Comparison of ENCODE assay signal across 23 cellular contexts in the genomic region with DNA sequence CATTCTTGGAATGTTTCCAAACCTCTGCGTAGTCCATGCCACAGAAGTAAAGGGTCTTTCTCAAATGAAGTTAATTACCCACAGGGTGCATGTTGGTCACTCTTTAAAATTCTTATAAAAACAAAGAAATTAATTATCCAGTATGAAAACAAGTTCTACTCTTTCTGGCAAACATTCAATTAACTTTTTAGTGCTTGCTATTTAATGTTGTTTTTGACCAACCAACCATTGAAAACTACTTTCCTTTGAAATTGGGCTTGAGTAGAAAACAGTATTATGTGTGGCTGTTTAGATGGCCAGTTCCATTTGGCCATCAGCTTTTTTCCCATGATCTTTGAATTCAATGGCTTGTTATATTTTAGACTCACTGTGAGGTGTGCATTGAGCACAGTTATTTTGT.
DNase-seq lines count a peak whose midpoint lies in the region; TF ChIP-seq lines count a peak whose summit lies in the region.
"Had no signal": no experiment of that assay in that cellular context is flagged by ENCODE, and none has a peak within 500 bp of the region (broad histone marks: within the 10 kb centered on the region; RNA-seq: fewer than 3 reads in every experiment).

No MANE protein-coding gene starts in this region.

- peaks cover 9% of the 10 kb centered on the region for H3K4me1 ChIP-seq in neural progenitor cell
- H3K4me1 ChIP-seq: BLaER1 had no signal

- no peaks in the 10 kb centered on the region for H3K36me3 ChIP-seq in neural progenitor cell
- H3K36me3 ChIP-seq: BE2C had no signal

- no peaks in the 10 kb centered on the region for H3F3A ChIP-seq in neural progenitor cell (ENCODE audit: low read depth)

- H3K4me3 ChIP-seq in neural progenitor cell = no peak overlapping the region
- H3K4me3 ChIP-seq: BLaER1, GM12878 had no signal

- TF ChIP-seq CTCF in neural progenitor cell (IDR thresholded peaks at IDR 0.05) = no peak

- no peak overlapping the region for H3K27ac Mint-ChIP-seq in neural progenitor cell
- H3K27ac Mint-ChIP-seq: CD14-positive monocyte; CD4-positive, alpha-beta memory T cell had no signal

- no peaks in the 10 kb centered on the region for H3K27me3 ChIP-seq in neural progenitor cell
- H3K27me3 ChIP-seq: BE2C, BLaER1 had no signal

- H3K9ac ChIP-seq in neural progenitor cell = no peak overlapping the region
- H3K9ac ChIP-seq: BLaER1 had no signal

- H3K4me1 Mint-ChIP-seq in neural progenitor cell = no peaks in the 10 kb centered on the region
- H3K4me1 Mint-ChIP-seq: CD14-positive monocyte had no signal

- peak; percentile 11 for DNase-seq in kidney glomerular epithelial cell (lab: John Stamatoyannopoulos, UW)
- no peak for DNase-seq in neural progenitor cell (ENCODE audit: low spot score)
- DNase-seq in HEK293T (ENCODE audit: extremely low spot score) = no peak
- DNase-seq in middle frontal gyrus (ENCODE audit: extremely low spot score, low spot score) = no peak
- DNase-seq in activated CD4-positive, alpha-beta T cell treated with anti-CD3 and anti-CD28 coated beads for 4 hours = no peak
- DNase-seq: 8988T; ACHN; BE2C; C1 segment of cervical spinal cord; CD4-positive, alpha-beta memory T cell; CD4-positive, CD25-positive, alpha-beta regulatory T cell; CD8-positive, alpha-beta memory T cell; COR-L47; DMS 273 treated with DMSO at 0.1 percent for 48 hours; DMS153; DMS53; DMS79; DND-41; EL; GDM1 had no signal

- H3K36me3 Mint-ChIP-seq in neural progenitor cell = peaks cover 13% of the 10 kb centered on the region

- no peak overlapping the region for H3K4me3 Mint-ChIP-seq in neural progenitor cell
- H3K4me3 Mint-ChIP-seq: CD14-positive monocyte; CD4-positive, alpha-beta memory T cell; CD4-positive, CD25-positive, alpha-beta regulatory T cell; CD8-positive, alpha-beta memory T cell had no signal

- H3K27me3 Mint-ChIP-seq in neural progenitor cell (ENCODE audit: insufficient read depth, low read depth) = peaks cover 2% of the 10 kb centered on the region
- H3K27me3 Mint-ChIP-seq: CD4-positive, alpha-beta memory T cell; CD4-positive, CD25-positive, alpha-beta regulatory T cell; CD8-positive, alpha-beta memory T cell had no signal

- no peaks in the 10 kb centered on the region for H3K9me3 ChIP-seq in neural progenitor cell (ENCODE audit: low read depth)
- H3K9me3 ChIP-seq: BE2C had no signal

- no peak overlapping the region for H2AFZ ChIP-seq in neural progenitor cell (replicated peaks)

- H3K27ac ChIP-seq in neural progenitor cell = no peak overlapping the region
- H3K27ac ChIP-seq: BLaER1 had no signal

- POLR2A ChIA-PET in HEK293T (lab: Yijun Ruan, JAX) = no interaction called here

- H3K79me2 ChIP-seq in neural progenitor cell (ENCODE audit: low read depth) = no peaks in the 10 kb centered on the region

- H3K4me2 ChIP-seq in neural progenitor cell = peak overlapping the region; percentile 14
- H3K4me2 ChIP-seq: BLaER1 had no signal

- CTCF ChIA-PET in HEK293T (lab: Yijun Ruan, JAX) = no interaction called here

- H4K20me1 ChIP-seq in neural progenitor cell (ENCODE audit: low read depth) = no peaks in the 10 kb centered on the region

- no peaks in the 10 kb centered on the region for H3K9me3 Mint-ChIP-seq in neural progenitor cell
- H3K9me3 Mint-ChIP-seq: CD4-positive, alpha-beta memory T cell; CD4-positive, CD25-positive, alpha-beta regulatory T cell; CD8-positive, alpha-beta memory T cell had no signal

TF ChIP-seq in HEK293T, 16 proteins besides CTCF, POLR2A, EP300 and RAD21:
- TF ChIP-seq SUZ12 (IDR thresholded peaks at IDR 0.05) (no peak), NFRKB (IDR thresholded peaks at IDR 0.05) (no peak), LEF1 (IDR thresholded peaks at IDR 0.05; ENCODE audit: borderline replicate concordance) (no peak), FOXM1 (IDR thresholded peaks at IDR 0.05; ENCODE audit: borderline replicate concordance) (no peak), FOXA1 (IDR thresholded peaks at IDR 0.05) (no peak), TARDBP (IDR thresholded peaks at IDR 0.05) (no peak)
